Comparison of ENCODE assay signal across 19 cellular contexts in the genomic region with DNA sequence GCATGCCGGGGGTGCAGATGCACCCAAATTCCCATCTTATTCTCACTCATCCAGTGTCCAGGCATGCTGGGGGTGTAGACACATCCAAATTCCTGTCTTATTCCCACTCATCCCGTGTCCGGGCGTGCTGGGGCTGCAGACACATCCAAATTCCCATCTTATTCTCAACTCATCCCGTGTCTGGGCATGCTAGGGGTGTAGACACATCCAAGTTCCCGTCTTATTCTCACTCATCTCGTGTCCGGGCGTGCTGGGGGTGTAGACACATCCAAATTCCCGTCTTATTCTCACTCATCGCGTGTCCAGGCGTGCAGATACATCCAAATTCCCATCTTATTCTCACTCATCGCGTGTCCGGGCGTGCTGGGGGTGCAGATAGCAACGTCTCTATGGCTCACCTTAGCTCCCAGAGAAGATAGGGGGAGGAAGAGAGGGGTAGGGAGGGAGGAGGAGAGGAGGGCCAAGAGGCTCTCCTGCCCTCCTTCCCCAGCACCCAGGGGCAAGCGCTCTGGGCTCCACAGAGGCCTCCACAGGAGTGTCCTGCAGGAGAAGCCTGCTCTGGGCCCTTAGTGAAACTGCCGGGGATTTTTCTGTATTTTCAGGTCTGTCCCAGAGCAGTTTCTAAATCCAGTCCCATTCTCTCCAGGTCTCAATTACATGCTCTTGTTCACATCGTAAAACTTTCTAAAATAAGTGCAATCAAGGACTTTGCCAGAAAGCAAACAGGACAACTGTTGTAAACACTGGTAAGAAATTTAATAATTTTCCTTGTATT.
DNase-seq lines count a peak whose midpoint lies in the region; ATAC-seq and TF ChIP-seq lines count a peak whose summit lies in the region.
"Had no signal": no experiment of that assay in that cellular context is flagged by ENCODE, and none has a peak within 500 bp of the region (broad histone marks: within the 10 kb centered on the region; RNA-seq: fewer than 3 reads in every experiment).

No MANE protein-coding gene starts in this region.

- intact Hi-C loops in CD4-positive, alpha-beta memory T cell (cut with micrococcal nuclease): no loop called here
- intact Hi-C loops in ascending aorta (cut with DNase I): no loop called here

- WGBS in endodermal cell (ENCODE audit: insufficient coverage in 1 of 2, insufficient read length in 1 of 2), 2 experiments: 92 to 97% methylated on average over 16 to 21 of the region's 21 CpGs

- H3K4me3 Mint-ChIP-seq in CD4-positive, alpha-beta memory T cell: no peak overlapping the region
- peak overlapping the region; percentile 11; the same call in 1 of the 2 replicates for H3K4me3 Mint-ChIP-seq in HFFc6
- H3K4me3 Mint-ChIP-seq in endodermal cell: no peak overlapping the region
- H3K4me3 Mint-ChIP-seq in naive thymus-derived CD8-positive, alpha-beta T cell: peak overlapping the region in 1 of 10 donors; percentile 70

- POLR2A ChIA-PET in CD4-positive, alpha-beta memory T cell (lab: Charles Lee; ENCODE audit: partially characterized antibody): interaction anchor here (0.7 kb wide), 1 partner anchor 128 kb away, joined by 3 read pairs; no protein-coding TSS in a partner anchor
- POLR2A ChIA-PET in naive thymus-derived CD8-positive, alpha-beta T cell (lab: Charles Lee): no interaction called here

- no peak overlapping the region for H3K9ac ChIP-seq in endodermal cell (ENCODE audit: extremely low read depth, low read length, poor library complexity, severe bottlenecking)

- CTCF ChIA-PET in CD4-positive, alpha-beta memory T cell (lab: Charles Lee; ENCODE audit: partially characterized antibody): no interaction called here

- DNase-seq in CD4-positive, alpha-beta memory T cell: no peak
- DNase-seq in HFFc6: no peak
- DNase-seq in endodermal cell: peak; percentile 37
- no peak for DNase-seq in naive thymus-derived CD8-positive, alpha-beta T cell
- no peak for DNase-seq in ascending aorta (ENCODE audit: low spot score in 2 of 2)
- DNase-seq in cerebellar cortex (ENCODE audit: low spot score): no peak
- no peak for DNase-seq in left lobe of liver (ENCODE audit: low spot score)
- no peak for DNase-seq in NCI-H2227 (lab: John Stamatoyannopoulos, UW; ENCODE audit: unreplicated experiment)
- DNase-seq: activated CD4-positive, alpha-beta T cell treated with anti-CD3 and anti-CD28 coated beads for 48 hours; effector memory CD4-positive, alpha-beta T cell; NCI-H2029 treated with DMSO at 0.1 percent for 48 hours; NCI-H510A treated with DMSO at 0.1 percent for 48 hours; SJCRH30; T-helper 9 cell; thyroid gland had no signal

- no peaks in the 10 kb centered on the region for H3K27me3 Mint-ChIP-seq in CD4-positive, alpha-beta memory T cell
- H3K27me3 Mint-ChIP-seq in HFFc6 (ENCODE audit: insufficient read depth): peaks cover 7% of the 10 kb centered on the region
- no peaks in the 10 kb centered on the region for H3K27me3 Mint-ChIP-seq in endodermal cell (ENCODE audit: insufficient read depth)
- H3K27me3 Mint-ChIP-seq in naive thymus-derived CD8-positive, alpha-beta T cell: no peaks in the 10 kb centered on the region
- H3K27me3 Mint-ChIP-seq: central memory CD8-positive, alpha-beta T cell had no signal

- no peak overlapping the region for H3K4me3 ChIP-seq in CD4-positive, alpha-beta memory T cell (ENCODE audit: low read length in 2 of 2)
- H3K4me3 ChIP-seq in endodermal cell (ENCODE audit: low read length) (no peak overlapping the region), ascending aorta (no peak overlapping the region)
- H3K4me3 ChIP-seq: prostate gland, SJCRH30, skin epidermis, thyroid gland had no signal

- H3K27ac Mint-ChIP-seq in CD4-positive, alpha-beta memory T cell: peak overlapping the region in 5 of 7 donors; percentile 13 to 87 (median 64)
- H3K27ac Mint-ChIP-seq in HFFc6 (peak overlapping the region; percentile 62), endodermal cell (no peak overlapping the region)
- peak overlapping the region in 7 of 10 donors; percentile 21 to 83 (median 50) for H3K27ac Mint-ChIP-seq in naive thymus-derived CD8-positive, alpha-beta T cell

- H3K4me1 Mint-ChIP-seq in CD4-positive, alpha-beta memory T cell: peaks cover 9 to 41% (median 21%) of the 10 kb centered on the region in 4 donors
- peaks cover 11% of the 10 kb centered on the region; the same call in 1 of the 2 replicates for H3K4me1 Mint-ChIP-seq in HFFc6 (ENCODE audit: low read depth)
- H3K4me1 Mint-ChIP-seq in endodermal cell: no peaks in the 10 kb centered on the region
- peaks cover 12 to 25% (median 16%) of the 10 kb centered on the region in 4 donors for H3K4me1 Mint-ChIP-seq in naive thymus-derived CD8-positive, alpha-beta T cell

- no peak for ATAC-seq in naive thymus-derived CD8-positive, alpha-beta T cell
- no peak for ATAC-seq in left lobe of liver

- no peaks in the 10 kb centered on the region for H3K27me3 ChIP-seq in CD4-positive, alpha-beta memory T cell (ENCODE audit: insufficient read depth, low read length)
- H3K27me3 ChIP-seq in endodermal cell (ENCODE audit: control insufficient read depth, insufficient read depth, low read length, poor library complexity, severe bottlenecking) (no peaks in the 10 kb centered on the region), ascending aorta (no peaks in the 10 kb centered on the region)
- H3K27me3 ChIP-seq: BE2C, SJCRH30, thyroid gland had no signal

- peaks cover 1 to 17% of the 10 kb centered on the region in 2 donors for H3K36me3 Mint-ChIP-seq in CD4-positive, alpha-beta memory T cell
- H3K36me3 Mint-ChIP-seq in HFFc6 (ENCODE audit: low read depth): peaks cover 42% of the 10 kb centered on the region
- H3K36me3 Mint-ChIP-seq in endodermal cell (ENCODE audit: low read depth): peaks cover 13% of the 10 kb centered on the region
- peaks cover 0 to 3% (median 0%) of the 10 kb centered on the region in 3 donors for H3K36me3 Mint-ChIP-seq in naive thymus-derived CD8-positive, alpha-beta T cell

- no peaks in the 10 kb centered on the region for H3K4me1 ChIP-seq in CD4-positive, alpha-beta memory T cell (ENCODE audit: insufficient read depth, low read length)
- H3K4me1 ChIP-seq in endodermal cell (ENCODE audit: control insufficient read depth, insufficient read depth, low read length): no peaks in the 10 kb centered on the region
- H3K4me1 ChIP-seq in ascending aorta: no peaks in the 10 kb centered on the region
- H3K4me1 ChIP-seq: prostate gland had no signal

- H3K9me3 ChIP-seq in CD4-positive, alpha-beta memory T cell (ENCODE audit: control insufficient read depth in 1 of 2, low read length in 2 of 2): no peaks in the 10 kb centered on the region
- no peaks in the 10 kb centered on the region for H3K9me3 ChIP-seq in endodermal cell (ENCODE audit: control insufficient read depth, low read length)
- no peaks in the 10 kb centered on the region for H3K9me3 ChIP-seq in ascending aorta
- H3K9me3 ChIP-seq: BE2C, prostate gland, SJCRH30, thyroid gland had no signal

- peaks cover 0 to 13% (median 5%) of the 10 kb centered on the region in 8 donors for H3K9me3 Mint-ChIP-seq in CD4-positive, alpha-beta memory T cell
- H3K9me3 Mint-ChIP-seq in HFFc6 (peaks cover 25% of the 10 kb centered on the region), endodermal cell (peaks cover 14% of the 10 kb centered on the region)
- peaks cover 0 to 26% (median 9%) of the 10 kb centered on the region in 9 donors for H3K9me3 Mint-ChIP-seq in naive thymus-derived CD8-positive, alpha-beta T cell

- TF ChIP-seq CTCF in HFFc6 (IDR thresholded peaks at IDR 0.05): no peak
- TF ChIP-seq CTCF in endodermal cell (conservative IDR thresholded peaks at IDR 0.05): no peak
- no peak for TF ChIP-seq CTCF in ascending aorta (IDR thresholded peaks at IDR 0.05)

- H3K27ac ChIP-seq in CD4-positive, alpha-beta memory T cell (ENCODE audit: low read depth, low read length): no peak overlapping the region
- H3K27ac ChIP-seq in endodermal cell (ENCODE audit: low read depth, low read length) (no peak overlapping the region), ascending aorta (no peak overlapping the region)
- H3K27ac ChIP-seq: prostate gland, SJCRH30, skin epidermis, thyroid gland had no signal

- H3K36me3 ChIP-seq in CD4-positive, alpha-beta memory T cell (ENCODE audit: insufficient read depth, low read length): no peaks in the 10 kb centered on the region
- H3K36me3 ChIP-seq in endodermal cell (ENCODE audit: control insufficient read depth, insufficient read depth, low read length) (no peaks in the 10 kb centered on the region), ascending aorta (peaks cover 0 to 20% of the 10 kb centered on the region in 2 donors)
- H3K36me3 ChIP-seq: BE2C, prostate gland, SJCRH30, thyroid gland had no signal
